Comparison of ENCODE assay signal across 22 cellular contexts in the genomic region with DNA sequence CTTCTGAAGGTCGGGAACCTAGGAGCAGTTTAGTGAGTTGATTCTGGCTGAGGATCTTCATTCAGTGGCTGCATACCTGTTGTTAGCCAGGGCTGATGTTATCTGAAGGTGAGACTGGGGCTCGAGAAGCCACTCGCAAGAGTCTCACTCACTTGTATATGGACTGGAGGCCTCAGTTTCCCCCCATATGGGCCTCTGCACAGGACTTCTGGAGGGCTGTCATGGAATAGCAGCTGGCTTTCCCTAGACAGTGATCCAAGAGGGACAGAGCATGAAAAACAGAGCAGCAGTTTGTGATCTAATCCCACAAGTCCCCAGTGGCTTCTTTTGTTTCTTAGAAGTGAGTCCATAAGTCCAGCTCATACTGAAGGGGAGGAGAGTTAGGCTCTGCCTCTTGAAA.
DNase-seq lines count a peak whose midpoint lies in the region; ATAC-seq and TF ChIP-seq lines count a peak whose summit lies in the region.
"Had no signal": no experiment of that assay in that cellular context is flagged by ENCODE, and none has a peak within 500 bp of the region (broad histone marks: within the 10 kb centered on the region; RNA-seq: fewer than 3 reads in every experiment).

No MANE protein-coding gene starts in this region.

- no peak overlapping the region for H3K27ac Mint-ChIP-seq in Caco-2 (ENCODE audit: unreplicated experiment)
- H3K27ac Mint-ChIP-seq: CD14-positive monocyte; CD4-positive, alpha-beta T cell; GM23338; HFFc6 had no signal

- no peaks in the 10 kb centered on the region for H3K36me3 ChIP-seq in Caco-2 (ENCODE audit: control insufficient read depth, insufficient read depth, low read length)
- H3K36me3 ChIP-seq: BE2C; BLaER1 treated with 17β-estradiol and CSF1 and Interleukin-3, amounts not matched to agents 10 nM and 100 nM; HAP-1 had no signal

- no peak for DNase-seq in Right ventricle myocardium superior
- DNase-seq in Right ventricle myocardium inferior (ENCODE audit: missing footprints): no peak
- DNase-seq in fibroblast of mammary gland (ENCODE audit: low read depth): peak; percentile 1
- DNase-seq in stromal cell of bone marrow (ENCODE audit: low read depth): peak; percentile 15
- no peak for DNase-seq in NCI-H2029 (lab: John Stamatoyannopoulos, UW)
- no peak for DNase-seq in Caco-2
- DNase-seq: 8988T; ACHN; AML-193; BE2C; Calu3; CD4-positive, alpha-beta T cell; CD8-positive, alpha-beta memory T cell; DMS53; DMS79 treated with DMSO at 0.1 percent for 48 hours; GF-D8; HFFc6 had no signal

- TF ChIP-seq CTCF in fibroblast of mammary gland (conservative IDR thresholded peaks at IDR 0.05; ENCODE audit: control insufficient read depth, insufficient read depth, low read depth, low read length) (no peak), Caco-2 (IDR thresholded peaks at IDR 0.05; ENCODE audit: insufficient read depth in 1 of 2, low read depth in 1 of 2, low read length in 1 of 2, severe bottlenecking in 1 of 2, unreplicated experiment in 1 of 2) (no peak)

- BruUV-seq in Caco-2 (replicated peaks; lab: Mats Ljungman, UMichigan): no TSS peak

- CTCF ChIA-PET in Caco-2 (lab: Charles Lee): no interaction called here

- no peak overlapping the region for H3K4me3 Mint-ChIP-seq in Caco-2 (ENCODE audit: unreplicated experiment)
- H3K4me3 Mint-ChIP-seq: CD14-positive monocyte; CD4-positive, alpha-beta T cell; CD8-positive, alpha-beta memory T cell; GM23338; HFFc6 had no signal

- H3K4me1 Mint-ChIP-seq in Caco-2 (ENCODE audit: low read depth, unreplicated experiment): no peaks in the 10 kb centered on the region
- H3K4me1 Mint-ChIP-seq: CD14-positive monocyte; CD8-positive, alpha-beta memory T cell had no signal

- no peaks in the 10 kb centered on the region for H3K27me3 ChIP-seq in Caco-2 (replicated peaks; ENCODE audit: control insufficient read depth, insufficient read depth, low read length)
- H3K27me3 ChIP-seq: BE2C; BLaER1 treated with 17β-estradiol and CSF1 and Interleukin-3, amounts not matched to agents 10 nM and 100 nM had no signal

- POLR2A ChIA-PET in Caco-2 (lab: Charles Lee): interaction anchor here (0.5 kb wide), 1 partner anchor 14 kb away, joined by 4 read pairs; no protein-coding TSS in a partner anchor

- H3K4me1 ChIP-seq in Caco-2: no peaks in the 10 kb centered on the region
- H3K4me1 ChIP-seq: A549, BE2C, HAP-1 had no signal

- H3K27me3 Mint-ChIP-seq in Caco-2 (ENCODE audit: insufficient read depth, unreplicated experiment): peaks cover 7% of the 10 kb centered on the region

- no peaks in the 10 kb centered on the region for H3K36me3 Mint-ChIP-seq in Caco-2 (ENCODE audit: insufficient read depth, unreplicated experiment)
- H3K36me3 Mint-ChIP-seq: CD14-positive monocyte; CD8-positive, alpha-beta memory T cell had no signal

- H3K4me3 ChIP-seq in fibroblast of mammary gland (ENCODE audit: control insufficient read depth, low read depth, low read length) (no peak overlapping the region), Caco-2 (ENCODE audit: low read depth, low read length) (no peak overlapping the region)
- H3K4me3 ChIP-seq: A549; BLaER1 treated with 17β-estradiol and CSF1 and Interleukin-3, amounts not matched to agents 10 nM and 100 nM; GM23338; HAP-1 had no signal

- ATAC-seq in Right ventricle myocardium superior (ENCODE audit: poor library complexity) (peak; percentile 34), Right ventricle myocardium inferior (no peak)
- ATAC-seq: A549, GM23338 had no signal

- no peaks in the 10 kb centered on the region for H3K9me3 ChIP-seq in Caco-2
- H3K9me3 ChIP-seq: A549; BE2C; BLaER1 treated with 17β-estradiol and CSF1 and Interleukin-3, amounts not matched to agents 10 nM and 100 nM had no signal

- intact Hi-C loops in Right ventricle myocardium superior (cut with DNase I) (no loop called here), Right ventricle myocardium inferior (cut with DNase I) (no loop called here), Caco-2 (cut with micrococcal nuclease; ENCODE audit: unreplicated experiment) (no loop called here)

- H3K9me3 Mint-ChIP-seq in Caco-2 (ENCODE audit: unreplicated experiment): no peaks in the 10 kb centered on the region
- H3K9me3 Mint-ChIP-seq: CD4-positive, alpha-beta T cell had no signal

Comparison
In these comparisons a context has a peak if more than half of its experiments do, and no peak if none do; other contexts are left out.
1. DNase-seq: peak in fibroblast of mammary gland (single experiment) and stromal cell of bone marrow (single experiment); none in Right ventricle myocardium superior (single experiment), Right ventricle myocardium inferior (single experiment), NCI-H2029 (single experiment) and Caco-2 (0 of 2).